16 cellular contexts compared by ENCODE assay signal in the genomic region with DNA sequence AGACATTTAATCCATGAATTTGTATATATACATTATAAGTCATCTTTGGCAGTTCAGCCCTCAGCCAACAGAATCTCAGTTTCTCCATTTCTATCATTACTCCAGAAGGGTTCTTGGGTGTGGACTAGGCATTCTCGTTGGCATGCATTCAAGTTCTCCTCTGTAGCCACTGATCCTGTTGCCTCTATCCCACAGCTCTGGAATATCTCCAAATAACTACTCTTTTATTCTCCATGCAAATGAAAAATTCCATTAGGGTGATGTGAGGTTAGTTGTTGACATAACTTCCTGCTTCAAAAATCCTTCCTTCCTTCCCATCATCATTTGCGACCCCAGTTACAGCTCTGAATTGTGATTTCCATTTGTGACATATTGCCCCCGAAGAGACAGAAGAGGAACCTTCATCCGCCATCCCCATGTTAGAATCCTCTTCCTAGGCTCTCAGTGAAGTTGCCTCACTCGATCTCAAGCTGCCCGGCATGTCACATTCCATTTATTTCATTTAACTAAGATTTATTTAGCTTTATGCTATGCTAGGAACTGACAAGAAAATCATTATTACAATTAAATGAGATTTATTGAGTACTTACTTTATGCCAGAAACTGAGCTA.
A peak's percentile ranks its signal among the peaks of the same experiment; 100 is the strongest.
DNase-seq lines count a peak whose midpoint lies in the region; ATAC-seq and TF ChIP-seq lines count a peak whose summit lies in the region.
"Had no signal": no experiment of that assay in that cellular context is flagged by ENCODE, and none has a peak within 500 bp of the region (broad histone marks: within the 10 kb centered on the region; RNA-seq: fewer than 3 reads in every experiment).

No MANE protein-coding gene starts in this region.

- H3K36me3 ChIP-seq in body of pancreas (replicated peaks in 1 of 2; ENCODE audit: insufficient read depth in 1 of 2, low read depth in 2 of 2) (no peaks in the 10 kb centered on the region), kidney epithelial cell (ENCODE audit: control insufficient read depth, insufficient read depth, low read length) (no peaks in the 10 kb centered on the region), neural progenitor cell (no peaks in the 10 kb centered on the region)
- H3K36me3 ChIP-seq: esophagus squamous epithelium had no signal

- H3K9me3 Mint-ChIP-seq in neural progenitor cell, result no peaks in the 10 kb centered on the region
- no peaks in the 10 kb centered on the region for H3K9me3 Mint-ChIP-seq in activated CD4-positive, alpha-beta memory T cell treated with anti-CD3 and anti-CD28 coated beads for 36 hours
- H3K9me3 Mint-ChIP-seq: type B pancreatic cell, WTC11 had no signal

- DNase-seq in AG20443 (ENCODE audit: low spot score) (peak; percentile 35), LHCN-M2 (ENCODE audit: low read depth) (peak; percentile 52), body of pancreas (no peak), kidney epithelial cell (ENCODE audit: low read depth) (peak; percentile 25), neural progenitor cell (ENCODE audit: low spot score) (no peak), inferior parietal cortex (ENCODE audit: extremely low spot score) (no peak), GM13977 (ENCODE audit: low spot score) (no peak)
- no peak for DNase-seq in activated CD4-positive, alpha-beta memory T cell treated with anti-CD3 and anti-CD28 coated beads for 36 hours
- DNase-seq: activated naive CD4-positive, alpha-beta T cell treated with anti-CD3 and anti-CD28 coated beads, Interleukin-2, amount 50 U/mL, for 16 hours; DMS79 treated with DMSO at 0.1 percent for 48 hours; esophagus squamous epithelium; H7; NCI-H2171; stimulated activated CD4-positive, alpha-beta T cell treated with anti-CD3 and anti-CD28 coated beads, Interleukin-4, amount 100 ng/mL, for 1 hour had no signal

- in situ Hi-C loops in GM13977 (cut with MboI; ENCODE audit: low pct_unique_long_range_greater_than_20kb, low sequenced_read_pairs, unreplicated experiment), result no loop called here

- peaks cover 5% of the 10 kb centered on the region for H3K4me1 Mint-ChIP-seq in neural progenitor cell
- H3K4me1 Mint-ChIP-seq in activated CD4-positive, alpha-beta memory T cell treated with anti-CD3 and anti-CD28 coated beads for 36 hours (ENCODE audit: low read depth), result no peaks in the 10 kb centered on the region

- TF ChIP-seq CTCF in body of pancreas (IDR thresholded peaks at IDR 0.05) (no peak), kidney epithelial cell (IDR thresholded peaks at IDR 0.05; ENCODE audit: insufficient read depth, low read length, poor library complexity, severe bottlenecking) (no peak), neural progenitor cell (IDR thresholded peaks at IDR 0.05) (no peak), GM13977 (IDR thresholded peaks at IDR 0.05; ENCODE audit: extremely low read depth, insufficient read depth, missing control alignments) (no peak)

- ATAC-seq in body of pancreas, result peak; percentile 35
- ATAC-seq: WTC11 had no signal

- no peak overlapping the region for H3K27ac Mint-ChIP-seq in neural progenitor cell
- H3K27ac Mint-ChIP-seq in activated CD4-positive, alpha-beta memory T cell treated with anti-CD3 and anti-CD28 coated beads for 36 hours, result no peak overlapping the region
- H3K27ac Mint-ChIP-seq: type B pancreatic cell, WTC11 had no signal

- H3K9ac ChIP-seq in neural progenitor cell, result no peak overlapping the region

- POLR2A ChIA-PET in activated CD4-positive, alpha-beta memory T cell treated with anti-CD3 and anti-CD28 coated beads for 36 hours (lab: Charles Lee), result no interaction called here

- intact Hi-C loops in body of pancreas (cut with DNase I), result no loop called here
- intact Hi-C loops in activated CD4-positive, alpha-beta memory T cell treated with anti-CD3 and anti-CD28 coated beads for 36 hours (cut with micrococcal nuclease), result no loop called here

- no peak overlapping the region for H3K4me3 Mint-ChIP-seq in neural progenitor cell
- H3K4me3 Mint-ChIP-seq in activated CD4-positive, alpha-beta memory T cell treated with anti-CD3 and anti-CD28 coated beads for 36 hours, result no peak overlapping the region
- H3K4me3 Mint-ChIP-seq: type B pancreatic cell, WTC11 had no signal

- no peak overlapping the region for H3K27ac ChIP-seq in body of pancreas
- no peak overlapping the region for H3K27ac ChIP-seq in neural progenitor cell
- H3K27ac ChIP-seq: esophagus squamous epithelium had no signal

- TF ChIP-seq POLR2A in body of pancreas (IDR thresholded peaks at IDR 0.05), result no peak

- H3K4me2 ChIP-seq in neural progenitor cell, result no peak overlapping the region

- 64 to 70% methylated on average over 6 of the region's 6 CpGs for WGBS in body of pancreas, 2 donors

- H4K20me1 ChIP-seq in neural progenitor cell (ENCODE audit: low read depth), result no peaks in the 10 kb centered on the region

- H3K79me2 ChIP-seq in neural progenitor cell (ENCODE audit: low read depth), result no peaks in the 10 kb centered on the region

- no peak overlapping the region for H2AFZ ChIP-seq in neural progenitor cell (replicated peaks)

- no peak overlapping the region for H3K4me3 ChIP-seq in body of pancreas
- no peak overlapping the region for H3K4me3 ChIP-seq in kidney epithelial cell (ENCODE audit: low read depth, low read length)
- H3K4me3 ChIP-seq in neural progenitor cell, result no peak overlapping the region
- H3K4me3 ChIP-seq: esophagus squamous epithelium had no signal

- no peaks in the 10 kb centered on the region for H3K4me1 ChIP-seq in body of pancreas
- no peaks in the 10 kb centered on the region for H3K4me1 ChIP-seq in neural progenitor cell
- H3K4me1 ChIP-seq: esophagus squamous epithelium had no signal

- H3K36me3 Mint-ChIP-seq in neural progenitor cell, result no peaks in the 10 kb centered on the region
- H3K36me3 Mint-ChIP-seq in activated CD4-positive, alpha-beta memory T cell treated with anti-CD3 and anti-CD28 coated beads for 36 hours, result no peaks in the 10 kb centered on the region
- H3K36me3 Mint-ChIP-seq: type B pancreatic cell, WTC11 had no signal

- no peaks in the 10 kb centered on the region for H3F3A ChIP-seq in neural progenitor cell (ENCODE audit: low read depth)

- H3K9me3 ChIP-seq in body of pancreas (no peaks in the 10 kb centered on the region), neural progenitor cell (ENCODE audit: low read depth) (no peaks in the 10 kb centered on the region)
- H3K9me3 ChIP-seq: esophagus squamous epithelium had no signal

- H3K27me3 ChIP-seq in body of pancreas (no peaks in the 10 kb centered on the region), kidney epithelial cell (ENCODE audit: control insufficient read depth, insufficient read depth, low read length) (no peaks in the 10 kb centered on the region), neural progenitor cell (no peaks in the 10 kb centered on the region)
- H3K27me3 ChIP-seq: esophagus squamous epithelium had no signal

- H3K27me3 Mint-ChIP-seq in neural progenitor cell (ENCODE audit: insufficient read depth, low read depth), result no peaks in the 10 kb centered on the region
- no peaks in the 10 kb centered on the region for H3K27me3 Mint-ChIP-seq in activated CD4-positive, alpha-beta memory T cell treated with anti-CD3 and anti-CD28 coated beads for 36 hours
- H3K27me3 Mint-ChIP-seq: type B pancreatic cell had no signal

- CTCF ChIA-PET in activated CD4-positive, alpha-beta memory T cell treated with anti-CD3 and anti-CD28 coated beads for 36 hours (lab: Charles Lee), result interaction anchor here (1.0 kb wide), 1 partner anchor 13 kb away, joined by 3 read pairs; no protein-coding TSS in a partner anchor

Comparison
In these comparisons a context has a peak if more than half of its experiments do, and no peak if none do; other contexts are left out.
1. DNase-seq: peak in AG20443 (single experiment), LHCN-M2 (single experiment) and kidney epithelial cell (single experiment); none in body of pancreas (0 of 4), neural progenitor cell (single experiment), activated CD4-positive, alpha-beta memory T cell treated with anti-CD3 and anti-CD28 coated beads for 36 hours (single experiment), inferior parietal cortex (single experiment) and GM13977 (single experiment).